Comparison of ENCODE assay signal across 8 cellular contexts in the genomic region with DNA sequence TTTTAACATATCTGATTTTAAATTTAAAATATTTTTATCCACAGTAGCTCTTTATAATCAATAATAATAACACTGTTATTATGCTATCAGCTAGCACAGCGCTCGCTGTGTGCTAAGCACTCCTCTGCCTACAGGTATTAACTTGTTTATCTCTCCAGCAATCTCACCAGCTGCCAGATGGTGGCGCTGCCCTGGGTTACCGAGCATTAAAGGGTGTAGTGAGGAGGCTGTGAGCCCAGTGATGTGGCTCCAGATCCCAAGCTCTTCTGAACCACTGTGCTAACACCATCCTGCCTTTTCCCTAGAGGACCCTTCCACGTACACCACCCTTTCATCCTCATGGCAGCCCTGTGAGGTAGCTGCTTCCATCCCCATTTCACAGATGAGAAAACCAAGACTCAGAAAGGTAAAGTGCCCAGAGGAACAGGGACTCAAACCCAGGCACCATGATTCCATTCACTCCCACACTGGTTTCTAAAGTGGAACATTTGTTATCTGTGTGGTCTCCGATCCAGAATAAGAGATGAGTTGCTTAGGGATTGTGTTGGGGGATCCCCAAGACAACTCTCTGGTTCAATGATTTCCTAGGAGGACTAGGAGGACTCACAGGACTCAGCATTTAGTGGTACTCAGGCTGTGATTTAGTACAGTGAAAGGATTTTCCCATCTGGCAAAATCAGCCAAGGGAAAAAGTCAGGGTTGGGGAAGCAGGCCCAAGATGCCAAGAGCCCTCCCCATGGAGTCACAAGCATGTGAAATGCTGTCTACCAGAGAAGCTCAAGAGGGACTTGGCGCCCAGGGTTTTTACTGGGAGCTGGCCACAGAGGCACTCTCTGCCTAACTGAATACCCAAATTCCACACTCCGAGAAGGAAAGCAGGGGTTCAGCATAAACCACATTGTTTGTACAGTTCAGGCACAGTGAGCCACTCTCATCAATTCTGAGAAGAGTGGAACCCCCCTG. TPM values are rescaled to one million over a fixed set of nuclear protein-coding genes. Genes with fewer than 3 reads are reported as not detected.
DNase-seq lines count a peak whose midpoint lies in the region; ATAC-seq, FAIRE-seq and TF ChIP-seq lines count a peak whose summit lies in the region.

No MANE protein-coding gene starts in this region.

- H3K9me3 ChIP-seq in Karpas-422 (ENCODE audit: low read length) (no peaks in the 10 kb centered on the region), keratinocyte (ENCODE audit: control insufficient read depth, low read depth, low read length) (no peaks in the 10 kb centered on the region)

- H4K20me1 ChIP-seq in Karpas-422 (ENCODE audit: insufficient read depth, low read depth, low read length) (no peaks in the 10 kb centered on the region), keratinocyte (ENCODE audit: control insufficient read depth, extremely low read depth, insufficient read depth, low read length) (no peaks in the 10 kb centered on the region)

- H3K4me3 ChIP-seq in Karpas-422 (ENCODE audit: low read length) (no peak overlapping the region), keratinocyte (ENCODE audit: control insufficient read depth in 2 of 3, extremely low read depth in 1 of 3, insufficient read depth in 2 of 3, low read depth in 1 of 3, low read length in 3 of 3) (no peak overlapping the region)

- H3K9ac ChIP-seq in Karpas-422 (ENCODE audit: low read length), result no peak overlapping the region
- no peak overlapping the region for H3K9ac ChIP-seq in keratinocyte (ENCODE audit: control insufficient read depth, extremely low read depth, insufficient read depth, low read length)

- no peak for ATAC-seq in HG03097 (IDR thresholded peaks at IDR 0.05; ENCODE audit: low FRiP score, unreplicated experiment)
- no peak for ATAC-seq in HG02840 (IDR thresholded peaks at IDR 0.05; ENCODE audit: low FRiP score, unreplicated experiment)
- ATAC-seq in GM21528 (IDR thresholded peaks at IDR 0.05; ENCODE audit: low FRiP score, unreplicated experiment), result no peak

- no peaks in the 10 kb centered on the region for H3K36me3 ChIP-seq in Karpas-422 (ENCODE audit: insufficient read depth, low read length)
- no peaks in the 10 kb centered on the region for H3K36me3 ChIP-seq in keratinocyte (ENCODE audit: control insufficient read depth in 2 of 2, extremely low read depth in 1 of 2, insufficient read depth in 2 of 2, low read length in 2 of 2)

- H3K79me2 ChIP-seq in Karpas-422 (ENCODE audit: low read length) (no peaks in the 10 kb centered on the region), keratinocyte (ENCODE audit: control insufficient read depth, insufficient read depth, low read length) (no peaks in the 10 kb centered on the region)

- peak; percentile 68 to 78 (median 76) for TF ChIP-seq CTCF in keratinocyte (optimal IDR thresholded peaks at IDR 0.05 in 1 of 3, IDR thresholded peaks at IDR 0.05 in 1 of 3, conservative IDR thresholded peaks at IDR 0.05 in 1 of 3; ENCODE audit: extremely low read depth in 1 of 3, insufficient read depth in 2 of 3, low read length in 3 of 3)

- peak; percentile 77 for DNase-seq in activated CD8-positive, alpha-beta memory T cell treated with anti-CD3 and anti-CD28 coated beads, Interleukin-2, amount 50 U/mL, for 48 hours
- DNase-seq in activated CD8-positive, alpha-beta memory T cell treated with anti-CD3 and anti-CD28 coated beads for 24 hours, result no peak
- peak; percentile 85 for DNase-seq in Karpas-422
- peak; percentile 32 for DNase-seq in activated CD4-positive, alpha-beta T cell treated with anti-CD3 and anti-CD28 coated beads, Interleukin-2, amount 50 U/mL, for 1 hour
- no peak for DNase-seq in keratinocyte (ENCODE audit: low read depth, low spot score)

- H3K4me2 ChIP-seq in Karpas-422 (ENCODE audit: low read depth, low read length, poor library complexity, severe bottlenecking) (no peak overlapping the region), keratinocyte (ENCODE audit: control insufficient read depth, extremely low read depth, insufficient read depth, low read depth, low read length) (no peak overlapping the region)

- no peaks in the 10 kb centered on the region for H3K9me2 ChIP-seq in Karpas-422 (replicated peaks; ENCODE audit: insufficient read depth, low read length)

- dilution Hi-C loops in keratinocyte (cut with MboI; ENCODE audit: extremely low pct_ligation_motif_present, low sequenced_read_pairs), result no loop called here

- no peaks in the 10 kb centered on the region for H3K27me3 ChIP-seq in Karpas-422 (ENCODE audit: low read length)
- peaks cover 45% of the 10 kb centered on the region for H3K27me3 ChIP-seq in keratinocyte (ENCODE audit: control insufficient read depth, extremely low read depth, insufficient read depth, low read length)

- H3K4me1 ChIP-seq in Karpas-422 (ENCODE audit: low read length) (peaks cover 9% of the 10 kb centered on the region), keratinocyte (ENCODE audit: control insufficient read depth, extremely low read depth, insufficient read depth, low read length) (no peaks in the 10 kb centered on the region)

- H3K27ac ChIP-seq in Karpas-422 (ENCODE audit: low read length) (no peak overlapping the region), keratinocyte (ENCODE audit: control insufficient read depth, insufficient read depth, low read length) (no peak overlapping the region)

- no peak for FAIRE-seq in keratinocyte (lab: Jason Lieb, UNC)

- no peak overlapping the region for H2AFZ ChIP-seq in Karpas-422 (ENCODE audit: low read length)
- H2AFZ ChIP-seq in keratinocyte (ENCODE audit: control insufficient read depth, low read length), result no peak overlapping the region

- no peaks in the 10 kb centered on the region for H3K9me1 ChIP-seq in keratinocyte (ENCODE audit: control insufficient read depth, extremely low read depth, insufficient read depth, low read length)

RNA-seq across cellular contexts. Expression of gene IGFBPL1, which starts 7.0 kb away (rescaled TPM):
- not detected in 2 replicates for total RNA-seq in Karpas-422 (2014; rRNA removed; shearing (Covaris generic); ENCODE audit: low replicate concordance)
- polyA plus RNA-seq in keratinocyte, result not detected in 3 replicates
- not detected for polyA plus RNA-seq in keratinocyte (2011; ENCODE audit: low read depth)
- polyA plus RNA-seq in keratinocyte (2011; cell fraction: cytosol; rRNA removed), result not detected in 2 replicates
- polyA plus RNA-seq in keratinocyte (2011; cell fraction: nucleus; rRNA removed), result 0.13 TPM in 1 of 2 replicates, not detected in the other
- polyA plus RNA-seq in keratinocyte (2012; ENCODE audit: low replicate concordance), result 0.14 TPM in 1 of 2 replicates, not detected in the other
- polyA minus RNA-seq in keratinocyte, result 0.58 TPM in 1 of 3 replicates, not detected in the others
- not detected for polyA minus RNA-seq in keratinocyte (2011; cell fraction: cytosol; rRNA and poly(A)+ RNA removed)
- not detected in 2 replicates for polyA minus RNA-seq in keratinocyte (2011; cell fraction: nucleus; rRNA and poly(A)+ RNA removed)

RNA-seq across cellular contexts. Expression of gene ALDH1B1, which starts 24.8 kb away (rescaled TPM):
- total RNA-seq in Karpas-422 (2014; rRNA removed; shearing (Covaris generic); ENCODE audit: low replicate concordance), result 10.3 and 16.3 TPM in 2 replicates
- polyA plus RNA-seq in keratinocyte, result 10.9 to 22.0 TPM (median 14.4 TPM) in 3 replicates
- polyA plus RNA-seq in keratinocyte (2011; ENCODE audit: low read depth), result 1.0 TPM
- 14.5 and 15.4 TPM in 2 replicates for polyA plus RNA-seq in keratinocyte (2011; cell fraction: cytosol; rRNA removed)
- 10.8 and 11.1 TPM in 2 replicates for polyA plus RNA-seq in keratinocyte (2011; cell fraction: nucleus; rRNA removed)
- polyA plus RNA-seq in keratinocyte (2012; ENCODE audit: low replicate concordance), result 0.66 and 20.6 TPM in 2 replicates
- polyA minus RNA-seq in keratinocyte, result 21.8 to 26.4 TPM (median 24.1 TPM) in 3 replicates
- polyA minus RNA-seq in keratinocyte (2011; cell fraction: cytosol; rRNA and poly(A)+ RNA removed), result 25.9 TPM
- polyA minus RNA-seq in keratinocyte (2011; cell fraction: nucleus; rRNA and poly(A)+ RNA removed), result 9.5 and 12.3 TPM in 2 replicates

Comparison
In these comparisons a context has a peak if more than half of its experiments do, and no peak if none do; other contexts are left out.
1. DNase-seq: peak in activated CD8-positive, alpha-beta memory T cell treated with anti-CD3 and anti-CD28 coated beads, Interleukin-2, amount 50 U/mL, for 48 hours (single experiment), Karpas-422 (single experiment) and activated CD4-positive, alpha-beta T cell treated with anti-CD3 and anti-CD28 coated beads, Interleukin-2, amount 50 U/mL, for 1 hour (single experiment); none in activated CD8-positive, alpha-beta memory T cell treated with anti-CD3 and anti-CD28 coated beads for 24 hours (single experiment) and keratinocyte (single experiment).